ENCODE assay signal across 1 cellular context in genomic region chrX:38841766-38842165, GRCh38.
TF ChIP-seq lines count a peak whose summit lies in the region.

No MANE protein-coding gene starts in this region.

TF ChIP-seq in K562, 482 proteins besides CTCF, POLR2A, EP300 and RAD21 (continued from another document and continues in another):
- TF ChIP-seq, protein P1, sequence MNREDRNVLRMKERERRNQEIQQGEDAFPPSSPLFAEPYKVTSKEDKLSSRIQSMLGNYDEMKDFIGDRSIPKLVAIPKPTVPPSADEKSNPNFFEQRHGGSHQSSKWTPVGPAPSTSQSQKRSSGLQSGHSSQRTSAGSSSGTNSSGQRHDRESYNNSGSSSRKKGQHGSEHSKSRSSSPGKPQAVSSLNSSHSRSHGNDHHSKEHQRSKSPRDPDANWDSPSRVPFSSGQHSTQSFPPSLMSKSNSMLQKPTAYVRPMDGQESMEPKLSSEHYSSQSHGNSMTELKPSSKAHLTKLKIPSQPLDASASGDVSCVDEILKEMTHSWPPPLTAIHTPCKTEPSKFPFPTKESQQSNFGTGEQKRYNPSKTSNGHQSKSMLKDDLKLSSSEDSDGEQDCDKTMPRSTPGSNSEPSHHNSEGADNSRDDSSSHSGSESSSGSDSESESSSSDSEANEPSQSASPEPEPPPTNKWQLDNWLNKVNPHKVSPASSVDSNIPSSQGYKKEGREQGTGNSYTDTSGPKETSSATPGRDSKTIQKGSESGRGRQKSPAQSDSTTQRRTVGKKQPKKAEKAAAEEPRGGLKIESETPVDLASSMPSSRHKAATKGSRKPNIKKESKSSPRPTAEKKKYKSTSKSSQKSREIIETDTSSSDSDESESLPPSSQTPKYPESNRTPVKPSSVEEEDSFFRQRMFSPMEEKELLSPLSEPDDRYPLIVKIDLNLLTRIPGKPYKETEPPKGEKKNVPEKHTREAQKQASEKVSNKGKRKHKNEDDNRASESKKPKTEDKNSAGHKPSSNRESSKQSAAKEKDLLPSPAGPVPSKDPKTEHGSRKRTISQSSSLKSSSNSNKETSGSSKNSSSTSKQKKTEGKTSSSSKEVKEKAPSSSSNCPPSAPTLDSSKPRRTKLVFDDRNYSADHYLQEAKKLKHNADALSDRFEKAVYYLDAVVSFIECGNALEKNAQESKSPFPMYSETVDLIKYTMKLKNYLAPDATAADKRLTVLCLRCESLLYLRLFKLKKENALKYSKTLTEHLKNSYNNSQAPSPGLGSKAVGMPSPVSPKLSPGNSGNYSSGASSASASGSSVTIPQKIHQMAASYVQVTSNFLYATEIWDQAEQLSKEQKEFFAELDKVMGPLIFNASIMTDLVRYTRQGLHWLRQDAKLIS (CRISPR knock-in tag; IDR thresholded peaks at IDR 0.05): no peak
- TF ChIP-seq, protein P2, sequence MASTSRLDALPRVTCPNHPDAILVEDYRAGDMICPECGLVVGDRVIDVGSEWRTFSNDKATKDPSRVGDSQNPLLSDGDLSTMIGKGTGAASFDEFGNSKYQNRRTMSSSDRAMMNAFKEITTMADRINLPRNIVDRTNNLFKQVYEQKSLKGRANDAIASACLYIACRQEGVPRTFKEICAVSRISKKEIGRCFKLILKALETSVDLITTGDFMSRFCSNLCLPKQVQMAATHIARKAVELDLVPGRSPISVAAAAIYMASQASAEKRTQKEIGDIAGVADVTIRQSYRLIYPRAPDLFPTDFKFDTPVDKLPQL (IDR thresholded peaks at IDR 0.05; ENCODE audit: extremely low read depth, insufficient read length): no peak
- TF ChIP-seq BRCA1 (IDR thresholded peaks at IDR 0.05): no peak
- TF ChIP-seq BRCA1 (CRISPR knock-in tag; IDR thresholded peaks at IDR 0.05): no peak
- TF ChIP-seq DPF2 (IDR thresholded peaks at IDR 0.05): peak; percentile 85
- peak in 1 of 2 experiments; percentile 56; a peak in 1 of 4 replicates for TF ChIP-seq HDAC1 (IDR thresholded peaks at IDR 0.05)
- TF ChIP-seq RNF219 (CRISPR knock-in tag; IDR thresholded peaks at IDR 0.05): no peak
- TF ChIP-seq NFIC (IDR thresholded peaks at IDR 0.05): peak; percentile 92
- TF ChIP-seq ZNF23 (CRISPR knock-in tag; IDR thresholded peaks at IDR 0.05): no peak
- TF ChIP-seq YBX1 (IDR thresholded peaks at IDR 0.05): no peak
- TF ChIP-seq PTBP1 (IDR thresholded peaks at IDR 0.05; ENCODE audit: low read depth, low read length): no peak
- TF ChIP-seq HLTF (IDR thresholded peaks at IDR 0.05): no peak
- TF ChIP-seq KLF16 (IDR thresholded peaks at IDR 0.05): 0 out of 2 replicates have a peak, but pooled peaks have one; percentile 48
- TF ChIP-seq KHSRP (IDR thresholded peaks at IDR 0.05): no peak; the same call in 1 of the 2 replicates
- TF ChIP-seq, protein P3, sequence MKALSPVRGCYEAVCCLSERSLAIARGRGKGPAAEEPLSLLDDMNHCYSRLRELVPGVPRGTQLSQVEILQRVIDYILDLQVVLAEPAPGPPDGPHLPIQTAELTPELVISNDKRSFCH (CRISPR knock-in tag; IDR thresholded peaks at IDR 0.05): no peak
- TF ChIP-seq, protein P3 (tag; IDR thresholded peaks at IDR 0.05): peak; percentile 83
- peak; percentile 42; the same call in 1 of the 2 replicates for TF ChIP-seq SMAD4 (CRISPR knock-in tag; conservative IDR thresholded peaks at IDR 0.05)
- peak; percentile 89 for TF ChIP-seq HDAC2 (IDR thresholded peaks at IDR 0.05)
- TF ChIP-seq ZNF140 (CRISPR knock-in tag; IDR thresholded peaks at IDR 0.05): no peak
- TF ChIP-seq C11orf30 (IDR thresholded peaks at IDR 0.05; ENCODE audit: low read depth): peak; percentile 32; the same call in 1 of the 2 replicates
- TF ChIP-seq, protein P4, sequence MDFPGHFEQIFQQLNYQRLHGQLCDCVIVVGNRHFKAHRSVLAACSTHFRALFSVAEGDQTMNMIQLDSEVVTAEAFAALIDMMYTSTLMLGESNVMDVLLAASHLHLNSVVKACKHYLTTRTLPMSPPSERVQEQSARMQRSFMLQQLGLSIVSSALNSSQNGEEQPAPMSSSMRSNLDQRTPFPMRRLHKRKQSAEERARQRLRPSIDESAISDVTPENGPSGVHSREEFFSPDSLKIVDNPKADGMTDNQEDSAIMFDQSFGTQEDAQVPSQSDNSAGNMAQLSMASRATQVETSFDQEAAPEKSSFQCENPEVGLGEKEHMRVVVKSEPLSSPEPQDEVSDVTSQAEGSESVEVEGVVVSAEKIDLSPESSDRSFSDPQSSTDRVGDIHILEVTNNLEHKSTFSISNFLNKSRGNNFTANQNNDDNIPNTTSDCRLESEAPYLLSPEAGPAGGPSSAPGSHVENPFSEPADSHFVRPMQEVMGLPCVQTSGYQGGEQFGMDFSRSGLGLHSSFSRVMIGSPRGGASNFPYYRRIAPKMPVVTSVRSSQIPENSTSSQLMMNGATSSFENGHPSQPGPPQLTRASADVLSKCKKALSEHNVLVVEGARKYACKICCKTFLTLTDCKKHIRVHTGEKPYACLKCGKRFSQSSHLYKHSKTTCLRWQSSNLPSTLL (IDR thresholded peaks at IDR 0.05): no peak
- no peak for TF ChIP-seq ZNF146 (CRISPR knock-in tag; IDR thresholded peaks at IDR 0.05; ENCODE audit: unreplicated experiment)
- no peak for TF ChIP-seq RFX1 (IDR thresholded peaks at IDR 0.05)
- TF ChIP-seq ESRRA (IDR thresholded peaks at IDR 0.05; ENCODE audit: borderline replicate concordance, low read depth): no peak
- peak; percentile 87 for TF ChIP-seq STAT5A (IDR thresholded peaks at IDR 0.05; ENCODE audit: borderline replicate concordance, low read length)
- no peak for TF ChIP-seq NR2C2 (CRISPR knock-in tag; IDR thresholded peaks at IDR 0.05)
- TF ChIP-seq NR2C2 (tag; IDR thresholded peaks at IDR 0.05): no peak
- TF ChIP-seq EP400 (IDR thresholded peaks at IDR 0.05): peak; percentile 29; the same call in 1 of the 2 replicates
- TF ChIP-seq SREBF2 (CRISPR knock-in tag; IDR thresholded peaks at IDR 0.05): no peak
- no peak for TF ChIP-seq RBM14 (IDR thresholded peaks at IDR 0.05; ENCODE audit: borderline replicate concordance, insufficient read depth, low read depth, low read length)
- TF ChIP-seq HNRNPL (IDR thresholded peaks at IDR 0.05; ENCODE audit: low read depth, low read length): no peak
- peak; percentile 46 for TF ChIP-seq FOSL1 (tag; conservative IDR thresholded peaks at IDR 0.05)
- TF ChIP-seq CUX1 (CRISPR knock-in tag; IDR thresholded peaks at IDR 0.05): no peak
- TF ChIP-seq ZBTB17 (CRISPR knock-in tag; IDR thresholded peaks at IDR 0.05): no peak
- no peak for TF ChIP-seq ZNF12 (CRISPR knock-in tag; IDR thresholded peaks at IDR 0.05)
- TF ChIP-seq ZNF766 (CRISPR knock-in tag; conservative IDR thresholded peaks at IDR 0.05): peak; percentile 36; the same call in 1 of the 2 replicates
- TF ChIP-seq TCF3 (CRISPR knock-in tag; IDR thresholded peaks at IDR 0.05): peak; percentile 83
- TF ChIP-seq CHD1 (IDR thresholded peaks at IDR 0.05; ENCODE audit: low read length): no peak
- TF ChIP-seq TGIF2 (CRISPR knock-in tag; IDR thresholded peaks at IDR 0.05): no peak
- TF ChIP-seq, protein P5, sequence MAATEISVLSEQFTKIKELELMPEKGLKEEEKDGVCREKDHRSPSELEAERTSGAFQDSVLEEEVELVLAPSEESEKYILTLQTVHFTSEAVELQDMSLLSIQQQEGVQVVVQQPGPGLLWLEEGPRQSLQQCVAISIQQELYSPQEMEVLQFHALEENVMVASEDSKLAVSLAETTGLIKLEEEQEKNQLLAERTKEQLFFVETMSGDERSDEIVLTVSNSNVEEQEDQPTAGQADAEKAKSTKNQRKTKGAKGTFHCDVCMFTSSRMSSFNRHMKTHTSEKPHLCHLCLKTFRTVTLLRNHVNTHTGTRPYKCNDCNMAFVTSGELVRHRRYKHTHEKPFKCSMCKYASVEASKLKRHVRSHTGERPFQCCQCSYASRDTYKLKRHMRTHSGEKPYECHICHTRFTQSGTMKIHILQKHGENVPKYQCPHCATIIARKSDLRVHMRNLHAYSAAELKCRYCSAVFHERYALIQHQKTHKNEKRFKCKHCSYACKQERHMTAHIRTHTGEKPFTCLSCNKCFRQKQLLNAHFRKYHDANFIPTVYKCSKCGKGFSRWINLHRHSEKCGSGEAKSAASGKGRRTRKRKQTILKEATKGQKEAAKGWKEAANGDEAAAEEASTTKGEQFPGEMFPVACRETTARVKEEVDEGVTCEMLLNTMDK (IDR thresholded peaks at IDR 0.05; ENCODE audit: borderline replicate concordance, insufficient read depth, low read depth, low read length, poor library complexity, severe bottlenecking): no peak
- TF ChIP-seq CEBPB (tag; IDR thresholded peaks at IDR 0.05): no peak
- TF ChIP-seq, protein P6, sequence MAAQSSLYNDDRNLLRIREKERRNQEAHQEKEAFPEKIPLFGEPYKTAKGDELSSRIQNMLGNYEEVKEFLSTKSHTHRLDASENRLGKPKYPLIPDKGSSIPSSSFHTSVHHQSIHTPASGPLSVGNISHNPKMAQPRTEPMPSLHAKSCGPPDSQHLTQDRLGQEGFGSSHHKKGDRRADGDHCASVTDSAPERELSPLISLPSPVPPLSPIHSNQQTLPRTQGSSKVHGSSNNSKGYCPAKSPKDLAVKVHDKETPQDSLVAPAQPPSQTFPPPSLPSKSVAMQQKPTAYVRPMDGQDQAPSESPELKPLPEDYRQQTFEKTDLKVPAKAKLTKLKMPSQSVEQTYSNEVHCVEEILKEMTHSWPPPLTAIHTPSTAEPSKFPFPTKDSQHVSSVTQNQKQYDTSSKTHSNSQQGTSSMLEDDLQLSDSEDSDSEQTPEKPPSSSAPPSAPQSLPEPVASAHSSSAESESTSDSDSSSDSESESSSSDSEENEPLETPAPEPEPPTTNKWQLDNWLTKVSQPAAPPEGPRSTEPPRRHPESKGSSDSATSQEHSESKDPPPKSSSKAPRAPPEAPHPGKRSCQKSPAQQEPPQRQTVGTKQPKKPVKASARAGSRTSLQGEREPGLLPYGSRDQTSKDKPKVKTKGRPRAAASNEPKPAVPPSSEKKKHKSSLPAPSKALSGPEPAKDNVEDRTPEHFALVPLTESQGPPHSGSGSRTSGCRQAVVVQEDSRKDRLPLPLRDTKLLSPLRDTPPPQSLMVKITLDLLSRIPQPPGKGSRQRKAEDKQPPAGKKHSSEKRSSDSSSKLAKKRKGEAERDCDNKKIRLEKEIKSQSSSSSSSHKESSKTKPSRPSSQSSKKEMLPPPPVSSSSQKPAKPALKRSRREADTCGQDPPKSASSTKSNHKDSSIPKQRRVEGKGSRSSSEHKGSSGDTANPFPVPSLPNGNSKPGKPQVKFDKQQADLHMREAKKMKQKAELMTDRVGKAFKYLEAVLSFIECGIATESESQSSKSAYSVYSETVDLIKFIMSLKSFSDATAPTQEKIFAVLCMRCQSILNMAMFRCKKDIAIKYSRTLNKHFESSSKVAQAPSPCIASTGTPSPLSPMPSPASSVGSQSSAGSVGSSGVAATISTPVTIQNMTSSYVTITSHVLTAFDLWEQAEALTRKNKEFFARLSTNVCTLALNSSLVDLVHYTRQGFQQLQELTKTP (IDR thresholded peaks at IDR 0.05; ENCODE audit: low read depth in 1 of 2, partially characterized antibody in 2 of 2): no peak
- no peak for TF ChIP-seq NCOA2 (IDR thresholded peaks at IDR 0.05; ENCODE audit: partially characterized antibody in 2 of 2)
- TF ChIP-seq NR2F6 (CRISPR knock-in tag; IDR thresholded peaks at IDR 0.05): no peak
- TF ChIP-seq PRMT5 (CRISPR knock-in tag; IDR thresholded peaks at IDR 0.05): no peak
